24 cellular contexts compared by ENCODE assay signal in genomic region chr9:15720861-15721260, GRCh38.
"Had no signal": no experiment of that assay in that cellular context is flagged by ENCODE, and none has a peak within 500 bp of the region (broad histone marks: within the 10 kb centered on the region; RNA-seq: fewer than 3 reads in every experiment).

No MANE protein-coding gene starts in this region.

- ATAC-seq: left cardiac atrium; left lung; lower lobe of right lung; natural killer cell treated with Interleukin-12 subunit alpha and Interleukin-12 subunit beta and Interleukin-15 and Interleukin-18, amount 100 ng/mL, for 72 hours; right lobe of liver; stimulated activated effector memory CD8-positive, alpha-beta T cell treated with anti-CD3 and anti-CD28 coated beads, Interleukin-12 subunit alpha, Interleukin-12 subunit beta, amount 100 ng/mL, for 72 hours; upper lobe of right lung had no signal

- H3K36me3 ChIP-seq: left lung, lower lobe of right lung, ovary, right atrium auricular region, right lobe of liver, thoracic aorta, upper lobe of right lung had no signal

- H3K27ac Mint-ChIP-seq: mesothelial cell of epicardium; naive B cell; natural killer cell treated with Interleukin-12 subunit alpha and Interleukin-12 subunit beta and Interleukin-15 and Interleukin-18, amount 100 ng/mL, for 72 hours; progenitor cell of endocrine pancreas; stimulated activated effector memory CD8-positive, alpha-beta T cell treated with anti-CD3 and anti-CD28 coated beads, Interleukin-12 subunit alpha, Interleukin-12 subunit beta, amount 100 ng/mL, for 72 hours; stimulated activated naive CD8-positive, alpha-beta T cell treated with anti-CD3 and anti-CD28 coated beads, Interleukin-15, Interleukin-2, amounts not matched to agents 100 ng/mL and 50 ng/mL, for 24 hours had no signal

- H3K4me1 Mint-ChIP-seq: stimulated activated effector memory CD8-positive, alpha-beta T cell treated with anti-CD3 and anti-CD28 coated beads, Interleukin-12 subunit alpha, Interleukin-12 subunit beta, amount 100 ng/mL, for 72 hours had no signal

- H3K27me3 ChIP-seq: left lung, ovary, right atrium auricular region, right lobe of liver, suprapubic skin, tibial artery, upper lobe of right lung had no signal

- H3K4me2 ChIP-seq: smooth muscle cell had no signal

- H3K36me3 Mint-ChIP-seq: naive B cell; natural killer cell treated with Interleukin-12 subunit alpha and Interleukin-12 subunit beta and Interleukin-15 and Interleukin-18, amount 100 ng/mL, for 72 hours; stimulated activated effector memory CD8-positive, alpha-beta T cell treated with anti-CD3 and anti-CD28 coated beads, Interleukin-12 subunit alpha, Interleukin-12 subunit beta, amount 100 ng/mL, for 72 hours had no signal

- H3K4me1 ChIP-seq: left lung, lower lobe of right lung, right atrium auricular region, right lobe of liver, tibial artery, upper lobe of right lung had no signal

- H3K27me3 Mint-ChIP-seq: naive B cell; natural killer cell treated with Interleukin-12 subunit alpha and Interleukin-12 subunit beta and Interleukin-15 and Interleukin-18, amount 100 ng/mL, for 72 hours; progenitor cell of endocrine pancreas; stimulated activated naive CD8-positive, alpha-beta T cell treated with anti-CD3 and anti-CD28 coated beads, Interleukin-15, Interleukin-2, amounts not matched to agents 100 ng/mL and 50 ng/mL, for 24 hours had no signal

- DNase-seq: hippocampal formation; kidney glomerular epithelial cell; left cardiac atrium; left lung; lower lobe of right lung; mammary epithelial cell; mesendoderm; naive B cell; ovary; right lobe of liver; stimulated activated CD4-positive, alpha-beta T cell treated with anti-CD3 and anti-CD28 coated beads, Interleukin-1b, Interleukin-23, amount 100 ng/mL, for 48 hours; stimulated activated CD4-positive, alpha-beta T cell treated with anti-CD3 and anti-CD28 coated beads, Interleukin-2, amount 100 ng/mL, for 48 hours; stimulated activated naive CD4-positive, alpha-beta T cell; tibial artery; upper lobe of right lung had no signal

- H3K4me3 ChIP-seq: left lung, lower lobe of right lung, ovary, right atrium auricular region, right lobe of liver, smooth muscle cell, suprapubic skin, thoracic aorta, tibial artery, upper lobe of right lung had no signal

- H3K9me3 Mint-ChIP-seq: natural killer cell treated with Interleukin-12 subunit alpha and Interleukin-12 subunit beta and Interleukin-15 and Interleukin-18, amount 100 ng/mL, for 72 hours; stimulated activated effector memory CD8-positive, alpha-beta T cell treated with anti-CD3 and anti-CD28 coated beads, Interleukin-12 subunit alpha, Interleukin-12 subunit beta, amount 100 ng/mL, for 72 hours; stimulated activated naive CD8-positive, alpha-beta T cell treated with anti-CD3 and anti-CD28 coated beads, Interleukin-15, Interleukin-2, amounts not matched to agents 100 ng/mL and 50 ng/mL, for 24 hours had no signal

- H3K9me3 ChIP-seq: left lung, lower lobe of right lung, ovary, right atrium auricular region, right lobe of liver, suprapubic skin, thoracic aorta, tibial artery, upper lobe of right lung had no signal

- H3K27ac ChIP-seq: left lung, lower lobe of right lung, ovary, right atrium auricular region, right lobe of liver, suprapubic skin, thoracic aorta, tibial artery, upper lobe of right lung had no signal

- H3K4me3 Mint-ChIP-seq: mesothelial cell of epicardium; naive B cell; natural killer cell treated with Interleukin-12 subunit alpha and Interleukin-12 subunit beta and Interleukin-15 and Interleukin-18, amount 100 ng/mL, for 72 hours; stimulated activated effector memory CD8-positive, alpha-beta T cell treated with anti-CD3 and anti-CD28 coated beads, Interleukin-12 subunit alpha, Interleukin-12 subunit beta, amount 100 ng/mL, for 72 hours; stimulated activated naive CD8-positive, alpha-beta T cell treated with anti-CD3 and anti-CD28 coated beads, Interleukin-15, Interleukin-2, amounts not matched to agents 100 ng/mL and 50 ng/mL, for 24 hours had no signal
